In the genomic region with DNA sequence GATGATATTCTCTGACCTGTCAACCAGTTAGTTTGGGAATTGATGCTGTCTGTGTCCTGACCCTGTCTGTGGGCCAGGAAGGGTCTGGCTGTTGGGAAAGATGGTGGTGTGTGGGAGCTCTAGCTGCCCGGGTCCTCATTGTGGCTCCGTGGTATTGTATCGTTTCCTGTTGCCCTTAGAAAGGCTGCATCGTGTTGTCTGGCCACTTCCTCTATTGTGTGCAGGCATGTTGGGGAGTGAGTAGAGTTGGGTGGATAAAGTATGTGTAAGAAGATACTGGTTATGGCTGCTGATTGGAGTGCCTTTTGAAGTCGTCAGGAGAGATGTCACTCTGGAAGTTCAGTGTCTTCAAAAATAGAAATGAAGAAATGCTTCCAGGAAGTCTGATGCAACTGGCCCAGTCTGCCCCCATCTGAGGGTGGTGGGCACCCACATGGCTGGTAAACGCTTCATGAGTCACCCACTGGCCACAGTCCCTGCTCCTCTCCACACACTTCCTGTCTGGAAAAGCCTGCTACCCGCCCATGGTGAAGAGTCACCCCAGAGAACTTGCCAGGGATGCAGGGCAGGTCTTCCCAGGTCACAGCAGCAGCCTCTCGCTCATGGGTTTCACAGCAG, we compare ENCODE assay signal across 8 cellular contexts. TPM values are rescaled to one million over a fixed set of nuclear protein-coding genes. Genes with fewer than 3 reads are reported as not detected.
DNase-seq lines count a peak whose midpoint lies in the region; ATAC-seq and TF ChIP-seq lines count a peak whose summit lies in the region.

No MANE protein-coding gene starts in this region.

- H3K27ac Mint-ChIP-seq in Caco-2 (ENCODE audit: unreplicated experiment) (peak overlapping the region; percentile 43), immature natural killer cell (peak overlapping the region; percentile 31 to 81 (median 72))

- TF ChIP-seq CTCF in Caco-2 (IDR thresholded peaks at IDR 0.05; ENCODE audit: insufficient read depth in 1 of 2, low read depth in 1 of 2, low read length in 1 of 2, severe bottlenecking in 1 of 2, unreplicated experiment in 1 of 2), result no peak

- no peaks in the 10 kb centered on the region for H3K36me3 ChIP-seq in Caco-2 (ENCODE audit: control insufficient read depth, insufficient read depth, low read length)

- no TSS peak for BruUV-seq in Caco-2 (replicated peaks; lab: Mats Ljungman, UMichigan)

- CTCF ChIA-PET in Caco-2 (lab: Charles Lee), result no interaction called here

- H3K9me3 Mint-ChIP-seq in Caco-2 (ENCODE audit: unreplicated experiment) (no peaks in the 10 kb centered on the region), immature natural killer cell (peaks cover 0 to 3% (median 0%) of the 10 kb centered on the region in 6 donors)

- peaks cover 19% of the 10 kb centered on the region for H3K4me1 ChIP-seq in Caco-2

- no peak overlapping the region for H3K4me3 ChIP-seq in Caco-2 (ENCODE audit: low read depth, low read length)

- POLR2A ChIA-PET in Caco-2 (lab: Charles Lee), result no interaction called here

- H3K27me3 Mint-ChIP-seq in Caco-2 (ENCODE audit: insufficient read depth, unreplicated experiment) (no peaks in the 10 kb centered on the region), immature natural killer cell (ENCODE audit: low read depth in 3 of 3) (peaks cover 0 to 6% (median 0%) of the 10 kb centered on the region in 3 donors)

- H3K4me3 Mint-ChIP-seq in Caco-2 (ENCODE audit: unreplicated experiment) (no peak overlapping the region), immature natural killer cell (peak overlapping the region; percentile 54 to 80 (median 70))

- intact Hi-C loops in Caco-2 (cut with micrococcal nuclease; ENCODE audit: unreplicated experiment), result loop anchor here (2.0 kb wide), 1 partner anchor 79 kb away; no protein-coding TSS in a partner anchor

- no peaks in the 10 kb centered on the region for H3K9me3 ChIP-seq in Caco-2

- DNase-seq in Caco-2 (no peak), SIG-M5 (lab: John Stamatoyannopoulos, UW) (peak; percentile 97), anterior cingulate cortex (lab: John Stamatoyannopoulos, UW) (peak in 37 of 58 donors; percentile 8 to 69 (median 38)), immature natural killer cell (peak; percentile 23 to 29 (median 28)), HuH-7.5 (ENCODE audit: low spot score) (no peak)
- DNase-seq in stimulated activated CD4-positive, alpha-beta T cell treated with anti-CD3 and anti-CD28 coated beads, Interleukin-15, amount 100 ng/mL, for 24 hours, result peak; percentile 65

- no peaks in the 10 kb centered on the region for H3K36me3 Mint-ChIP-seq in Caco-2 (ENCODE audit: insufficient read depth, unreplicated experiment)
- peaks cover 3 to 9% (median 4%) of the 10 kb centered on the region in 3 donors for H3K36me3 Mint-ChIP-seq in immature natural killer cell

- no peaks in the 10 kb centered on the region for H3K27me3 ChIP-seq in Caco-2 (replicated peaks; ENCODE audit: control insufficient read depth, insufficient read depth, low read length)

- peaks cover 11% of the 10 kb centered on the region for H3K4me1 Mint-ChIP-seq in Caco-2 (ENCODE audit: low read depth, unreplicated experiment)
- peaks cover 45 to 48% of the 10 kb centered on the region in 2 donors for H3K4me1 Mint-ChIP-seq in immature natural killer cell

- ATAC-seq in HG02678 (IDR thresholded peaks at IDR 0.05; ENCODE audit: unreplicated experiment) (peak; percentile 68), GM18909 (IDR thresholded peaks at IDR 0.05; ENCODE audit: poor library complexity, unreplicated experiment) (no peak)

RNA-seq across cellular contexts. Expression of gene PPARD, which starts 27.9 kb away (rescaled TPM):
- total RNA-seq in Caco-2 (2022), result 11.3 and 12.0 TPM in 2 replicates
- 1 to 10 TPM in 2 of 3 donors, under 1 TPM in 1; 0.98 to 6.0 (median 2.0) TPM for polyA plus RNA-seq in immature natural killer cell

Comparison
In these comparisons a context has a peak if more than half of its experiments do, and no peak if none do; other contexts are left out.
1. DNase-seq: peak in SIG-M5 (single experiment), anterior cingulate cortex (37 of 58), immature natural killer cell (3 of 3) and stimulated activated CD4-positive, alpha-beta T cell treated with anti-CD3 and anti-CD28 coated beads, Interleukin-15, amount 100 ng/mL, for 24 hours (single experiment); none in Caco-2 (0 of 2) and HuH-7.5 (single experiment).